Comparison of ENCODE assay signal across 9 cellular contexts in the genomic region with DNA sequence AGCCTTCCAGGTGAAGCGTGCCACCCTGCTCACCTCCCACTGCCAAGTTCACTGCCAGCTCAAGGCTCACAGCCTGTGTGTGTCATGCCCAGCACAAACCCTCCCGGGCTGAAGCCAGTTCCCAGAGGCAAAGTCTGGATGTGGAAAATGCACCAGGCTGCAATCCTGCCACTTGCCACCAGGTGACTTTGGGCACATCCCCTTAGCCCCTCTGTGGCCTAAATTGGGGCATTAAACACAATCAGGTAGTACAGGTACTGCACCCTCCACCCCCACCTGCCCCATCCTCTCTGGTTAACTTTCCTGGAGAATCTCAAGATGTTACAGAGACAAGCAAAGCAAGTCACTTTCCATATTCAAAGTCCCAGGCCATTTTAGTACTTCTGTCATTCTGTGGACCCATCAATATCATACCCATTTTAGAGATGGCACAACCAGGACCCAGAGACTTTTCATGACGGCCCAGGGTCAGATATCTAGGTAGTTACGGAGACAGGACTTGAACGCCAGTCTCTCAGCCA. TPM values are rescaled to one million over a fixed set of nuclear protein-coding genes. Genes with fewer than 3 reads are reported as not detected.
DNase-seq lines count a peak whose midpoint lies in the region; ATAC-seq and TF ChIP-seq lines count a peak whose summit lies in the region.
"Had no signal": no experiment of that assay in that cellular context is flagged by ENCODE, and none has a peak within 500 bp of the region (broad histone marks: within the 10 kb centered on the region; RNA-seq: fewer than 3 reads in every experiment).

No MANE protein-coding gene starts in this region.

- no peaks in the 10 kb centered on the region for H3K9me2 ChIP-seq in Karpas-422 (replicated peaks; ENCODE audit: insufficient read depth, low read length)

- no TSS peak for BruUV-seq in Caco-2 (replicated peaks; lab: Mats Ljungman, UMichigan)

- H3K9me3 Mint-ChIP-seq in Caco-2 (ENCODE audit: unreplicated experiment), result no peaks in the 10 kb centered on the region
- peaks cover 0 to 5% of the 10 kb centered on the region in 2 donors for H3K9me3 Mint-ChIP-seq in stimulated activated naive B cell treated with anti-CD40 and anti-IgM and Interleukin-4, amounts not matched to agents 10 μg/mL and 1 μg/mL and 100 μg/mL, for 72 hours
- H3K9me3 Mint-ChIP-seq: IgD-negative memory B cell had no signal

- no peaks in the 10 kb centered on the region for H3K36me3 Mint-ChIP-seq in Caco-2 (ENCODE audit: insufficient read depth, unreplicated experiment)
- peaks cover 0 to 4% of the 10 kb centered on the region in 2 donors for H3K36me3 Mint-ChIP-seq in stimulated activated naive B cell treated with anti-CD40 and anti-IgM and Interleukin-4, amounts not matched to agents 10 μg/mL and 1 μg/mL and 100 μg/mL, for 72 hours

- no peak for ATAC-seq in GM18498 (IDR thresholded peaks at IDR 0.05; ENCODE audit: unreplicated experiment)
- ATAC-seq in stimulated activated naive B cell treated with anti-CD40 and anti-IgM and Interleukin-4, amounts not matched to agents 10 μg/mL and 1 μg/mL and 100 μg/mL, for 72 hours (replicated peaks), result no peak

- H4K20me1 ChIP-seq in Karpas-422 (ENCODE audit: insufficient read depth, low read depth, low read length), result peaks cover 3% of the 10 kb centered on the region; the same call in 1 of the 2 replicates

- H3K4me2 ChIP-seq in Karpas-422 (ENCODE audit: low read depth, low read length, poor library complexity, severe bottlenecking), result no peak overlapping the region

- no peak overlapping the region for H3K4me3 ChIP-seq in Caco-2 (ENCODE audit: low read depth, low read length)
- H3K4me3 ChIP-seq in Karpas-422 (ENCODE audit: low read length), result no peak overlapping the region

- H3K9ac ChIP-seq in Karpas-422 (ENCODE audit: low read length), result no peak overlapping the region

- H3K27ac ChIP-seq in Karpas-422 (ENCODE audit: low read length), result no peak overlapping the region

- CTCF ChIA-PET in Caco-2 (lab: Charles Lee), result no interaction called here

- DNase-seq in Caco-2 (peak in 1 of 2 experiments; percentile 47), Karpas-422 (peak; percentile 69), lung microvascular endothelial cell (ENCODE audit: low read depth in 2 of 2) (peak; percentile 17 to 36), SIG-M5 (lab: John Stamatoyannopoulos, UW) (no peak)
- DNase-seq in activated naive CD4-positive, alpha-beta T cell treated with anti-CD3 and anti-CD28 coated beads, Interleukin-2, amount 50 U/mL, for 16 hours, result peak; percentile 44
- DNase-seq in stimulated activated naive B cell treated with anti-CD40 and anti-IgM and Interleukin-4, amounts not matched to agents 10 μg/mL and 1 μg/mL and 100 μg/mL, for 72 hours, result no peak
- no peak for DNase-seq in central memory CD4-positive, alpha-beta T cell

- H3K27me3 Mint-ChIP-seq in Caco-2 (ENCODE audit: insufficient read depth, unreplicated experiment), result peaks cover 11% of the 10 kb centered on the region
- H3K27me3 Mint-ChIP-seq in stimulated activated naive B cell treated with anti-CD40 and anti-IgM and Interleukin-4, amounts not matched to agents 10 μg/mL and 1 μg/mL and 100 μg/mL, for 72 hours, result peaks cover 48 to 49% of the 10 kb centered on the region in 2 donors

- intact Hi-C loops in Caco-2 (cut with micrococcal nuclease; ENCODE audit: unreplicated experiment), result loop anchor here (5.0 kb wide), 1 partner anchor 43 kb away; no protein-coding TSS in a partner anchor

- no peaks in the 10 kb centered on the region for H3K36me3 ChIP-seq in Caco-2 (ENCODE audit: control insufficient read depth, insufficient read depth, low read length)
- H3K36me3 ChIP-seq in Karpas-422 (ENCODE audit: insufficient read depth, low read length), result no peaks in the 10 kb centered on the region

- H3K27ac Mint-ChIP-seq in Caco-2 (ENCODE audit: unreplicated experiment), result no peak overlapping the region
- H3K27ac Mint-ChIP-seq in stimulated activated naive B cell treated with anti-CD40 and anti-IgM and Interleukin-4, amounts not matched to agents 10 μg/mL and 1 μg/mL and 100 μg/mL, for 72 hours, result no peak overlapping the region

- H3K4me1 ChIP-seq in Caco-2 (peaks cover 5% of the 10 kb centered on the region), Karpas-422 (ENCODE audit: low read length) (peaks cover 13% of the 10 kb centered on the region)

- H2AFZ ChIP-seq in Karpas-422 (ENCODE audit: low read length), result no peak overlapping the region

- POLR2A ChIA-PET in Caco-2 (lab: Charles Lee), result no interaction called here

- peaks cover 1% of the 10 kb centered on the region; the same call in 1 of the 2 replicates for H3K27me3 ChIP-seq in Caco-2 (replicated peaks; ENCODE audit: control insufficient read depth, insufficient read depth, low read length)
- no peaks in the 10 kb centered on the region for H3K27me3 ChIP-seq in Karpas-422 (ENCODE audit: low read length)

- no peaks in the 10 kb centered on the region for H3K79me2 ChIP-seq in Karpas-422 (ENCODE audit: low read length)

- peak; percentile 44 to 67 for TF ChIP-seq CTCF in Caco-2 (IDR thresholded peaks at IDR 0.05; ENCODE audit: insufficient read depth in 1 of 2, low read depth in 1 of 2, low read length in 1 of 2, severe bottlenecking in 1 of 2, unreplicated experiment in 1 of 2)

- no peaks in the 10 kb centered on the region for H3K4me1 Mint-ChIP-seq in Caco-2 (ENCODE audit: low read depth, unreplicated experiment)
- peaks cover 10 to 23% of the 10 kb centered on the region in 2 donors for H3K4me1 Mint-ChIP-seq in stimulated activated naive B cell treated with anti-CD40 and anti-IgM and Interleukin-4, amounts not matched to agents 10 μg/mL and 1 μg/mL and 100 μg/mL, for 72 hours

- H3K4me3 Mint-ChIP-seq in Caco-2 (ENCODE audit: unreplicated experiment), result no peak overlapping the region
- no peak overlapping the region for H3K4me3 Mint-ChIP-seq in stimulated activated naive B cell treated with anti-CD40 and anti-IgM and Interleukin-4, amounts not matched to agents 10 μg/mL and 1 μg/mL and 100 μg/mL, for 72 hours

- no peaks in the 10 kb centered on the region for H3K9me3 ChIP-seq in Caco-2
- H3K9me3 ChIP-seq in Karpas-422 (ENCODE audit: low read length), result no peaks in the 10 kb centered on the region

RNA-seq across cellular contexts. Expression of a gene that starts 1.8 kb away (rescaled TPM):
- total RNA-seq in Caco-2 (2022) (0.09 TPM in 1 of 2 replicates, not detected in the other), lung microvascular endothelial cell (not detected in 2 replicates)
- total RNA-seq in Karpas-422 (2014; rRNA removed; shearing (Covaris generic); ENCODE audit: low replicate concordance), result not detected in 2 replicates

Comparison
In these comparisons a context has a peak if more than half of its experiments do, and no peak if none do; other contexts are left out.
1. DNase-seq: peak in Karpas-422 (single experiment), activated naive CD4-positive, alpha-beta T cell treated with anti-CD3 and anti-CD28 coated beads, Interleukin-2, amount 50 U/mL, for 16 hours (single experiment) and lung microvascular endothelial cell (2 of 2); none in stimulated activated naive B cell treated with anti-CD40 and anti-IgM and Interleukin-4, amounts not matched to agents 10 μg/mL and 1 μg/mL and 100 μg/mL, for 72 hours (single experiment), SIG-M5 (single experiment) and central memory CD4-positive, alpha-beta T cell (single experiment).